ENCODE assay signal across 19 cellular contexts in the genomic region with DNA sequence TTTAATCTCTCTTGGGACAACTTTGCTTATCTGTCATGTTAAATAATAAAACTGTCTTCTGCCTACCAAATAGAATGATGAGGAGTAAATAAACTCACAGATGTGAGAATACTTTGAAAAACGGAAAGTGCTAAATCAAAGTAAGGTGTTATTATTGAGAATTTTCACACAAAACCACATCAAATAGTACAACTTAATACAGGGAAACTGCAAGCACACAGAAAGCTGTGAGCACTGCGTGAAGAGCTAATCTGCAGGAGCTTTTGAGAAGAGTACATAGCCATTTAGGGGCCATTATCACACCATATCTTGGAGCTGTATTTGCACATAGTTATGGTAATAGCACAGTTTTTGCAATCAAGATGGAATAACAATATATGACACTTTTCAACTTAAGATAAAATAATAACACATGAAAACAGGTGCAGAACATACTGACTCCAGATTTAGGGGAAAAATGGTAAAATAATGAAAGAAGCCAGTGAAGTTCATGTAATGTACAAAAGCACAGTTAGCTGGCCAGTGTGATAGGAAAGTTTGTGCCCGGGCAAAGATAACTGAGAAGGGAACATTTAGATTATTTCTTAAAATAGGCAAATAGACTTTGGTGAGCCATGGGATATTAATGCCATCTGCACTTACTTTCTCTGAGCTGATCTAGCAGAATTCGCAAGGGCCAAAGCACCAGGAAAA.
"Had no signal": no experiment of that assay in that cellular context is flagged by ENCODE, and none has a peak within 500 bp of the region (broad histone marks: within the 10 kb centered on the region; RNA-seq: fewer than 3 reads in every experiment).

No MANE protein-coding gene starts in this region.

- H3K4me1 ChIP-seq: colonic mucosa, SJCRH30 had no signal

- ATAC-seq: activated T-cell treated with anti-CD3 and anti-CD28 coated beads, Interleukin-2, amount 50 U/mL, for 4 hours had no signal

- DNase-seq: activated B cell treated with CpG ODN at 0.5 μM for 24 hours; activated CD4-positive, alpha-beta memory T cell treated with anti-CD3 and anti-CD28 coated beads for 36 hours; activated CD4-positive, alpha-beta T cell treated with anti-CD3 and anti-CD28 coated beads for 1 hour; activated CD4-positive, alpha-beta T cell treated with anti-CD3 and anti-CD28 coated beads, Interleukin-2, amount 10 ng/mL, durations not matched to agents 7 days and 5 days; activated CD8-positive, alpha-beta memory T cell treated with anti-CD3 and anti-CD28 coated beads for 24 hours; activated effector memory CD4-positive, alpha-beta T cell treated with anti-CD3 and anti-CD28 coated beads, Interleukin-2, amount 50 U/mL, for 16 hours; activated naive CD4-positive, alpha-beta T cell treated with anti-CD3 and anti-CD28 coated beads for 36 hours; activated T-cell treated with anti-CD3 and anti-CD28 coated beads, Interleukin-2, amount 50 U/mL, for 4 hours; colonic mucosa; MV-4-11; NCI-H1105; NCI-H1436 treated with DMSO at 0.1 percent for 48 hours; NCI-H1930; NCI-H2171; NCI-H2227 treated with DMSO at 0.1 percent for 48 hours; NCI-H748 treated with DMSO at 0.1 percent for 48 hours; SJCRH30; T-helper 9 cell had no signal

- H3K4me3 ChIP-seq: colonic mucosa, MG63, SJCRH30 had no signal

- H3K27me3 ChIP-seq: colonic mucosa, MG63, SJCRH30 had no signal

- H3K36me3 ChIP-seq: colonic mucosa, MG63, SJCRH30 had no signal

- H3K27ac ChIP-seq: colonic mucosa, SJCRH30 had no signal

- H3K9me3 ChIP-seq: colonic mucosa, SJCRH30 had no signal
